In the genomic region with DNA sequence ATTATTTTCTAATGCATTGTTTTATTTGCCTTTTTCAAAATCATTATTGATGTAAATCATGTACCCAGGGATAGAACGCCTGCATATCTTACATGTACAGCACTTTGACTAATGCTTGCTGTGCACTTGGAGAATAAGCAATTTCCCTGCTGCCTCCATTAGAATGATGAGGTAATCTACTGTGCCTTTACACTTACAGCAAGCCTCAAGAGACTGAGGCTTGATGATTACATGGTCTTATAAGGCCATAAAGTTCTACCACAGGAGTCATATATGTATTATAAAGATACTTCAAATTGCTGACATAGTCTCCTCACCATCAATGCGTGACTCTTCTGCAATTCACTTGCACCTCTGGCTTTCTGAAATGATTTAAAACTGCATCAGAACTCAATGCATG, we compare ENCODE assay signal across 17 cellular contexts.
DNase-seq lines count a peak whose midpoint lies in the region; ATAC-seq, FAIRE-seq and TF ChIP-seq lines count a peak whose summit lies in the region.
"Had no signal": no experiment of that assay in that cellular context is flagged by ENCODE, and none has a peak within 500 bp of the region (broad histone marks: within the 10 kb centered on the region; RNA-seq: fewer than 3 reads in every experiment).

No MANE protein-coding gene starts in this region.

- peaks cover 1% of the 10 kb centered on the region for H3K9me3 Mint-ChIP-seq in glutamatergic neuron (ENCODE audit: unreplicated experiment)
- H3K9me3 Mint-ChIP-seq: CD14-positive monocyte; CD8-positive, alpha-beta T cell; H9; HFFc6 had no signal

- H3K27me3 Mint-ChIP-seq in glutamatergic neuron (ENCODE audit: unreplicated experiment), result no peaks in the 10 kb centered on the region

- intact Hi-C loops in Right ventricle myocardium superior (cut with DNase I), result no loop called here

- no peak for TF ChIP-seq CTCF in D721Med (IDR thresholded peaks at IDR 0.05; ENCODE audit: insufficient read depth, missing control alignments)
- no peak for TF ChIP-seq CTCF in glutamatergic neuron (IDR thresholded peaks at IDR 0.05; ENCODE audit: partially characterized antibody, unreplicated experiment)

- FAIRE-seq in D721Med (lab: Jason Lieb, UNC), result peak; percentile 88
- FAIRE-seq: GM19239, HepG2 had no signal

- DNase-seq in D341Med (ENCODE audit: low spot score) (peak; percentile 24), D721Med (ENCODE audit: insufficient read length, low spot score) (no peak), NCI-H1436 treated with DMSO at 0.1 percent for 48 hours (lab: John Stamatoyannopoulos, UW) (peak; percentile 71), glutamatergic neuron (no peak), HUDEP-2 (lab: John Stamatoyannopoulos, UW; ENCODE audit: unreplicated experiment in 76 of 76) (no peak), NCI-H2171 (lab: John Stamatoyannopoulos, UW) (no peak), Right ventricle myocardium superior (no peak)
- DNase-seq: CD8-positive, alpha-beta T cell; COR-L47; DND-41; GDM1; GOT3; H9; HFFc6 had no signal

- no peak overlapping the region for H3K4me3 Mint-ChIP-seq in glutamatergic neuron (ENCODE audit: unreplicated experiment)
- H3K4me3 Mint-ChIP-seq: CD14-positive monocyte; CD8-positive, alpha-beta T cell; H9; HFFc6 had no signal

- peaks cover 12% of the 10 kb centered on the region for H3K4me1 Mint-ChIP-seq in glutamatergic neuron (ENCODE audit: low read depth, unreplicated experiment)
- H3K4me1 Mint-ChIP-seq: CD14-positive monocyte, H9 had no signal

- H3K36me3 Mint-ChIP-seq in glutamatergic neuron (ENCODE audit: unreplicated experiment), result no peaks in the 10 kb centered on the region
- H3K36me3 Mint-ChIP-seq: CD14-positive monocyte; CD8-positive, alpha-beta T cell had no signal

- ATAC-seq in Right ventricle myocardium superior (ENCODE audit: poor library complexity), result no peak
- ATAC-seq: CD8-positive, alpha-beta T cell; HepG2 had no signal

- peak overlapping the region; percentile 45 for H3K27ac Mint-ChIP-seq in glutamatergic neuron (ENCODE audit: unreplicated experiment)
- H3K27ac Mint-ChIP-seq: CD14-positive monocyte; CD8-positive, alpha-beta T cell; H9; HFFc6 had no signal

Comparison
In these comparisons a context has a peak if more than half of its experiments do, and no peak if none do; other contexts are left out.
1. DNase-seq: peak in D341Med (single experiment) and NCI-H1436 treated with DMSO at 0.1 percent for 48 hours (single experiment); none in D721Med (single experiment), glutamatergic neuron (single experiment), HUDEP-2 (0 of 76), NCI-H2171 (single experiment) and Right ventricle myocardium superior (single experiment).